In genomic region chr3:4907050-4907449, GRCh38 we compare ENCODE assay signal across 12 cellular contexts.
"Had no signal": no experiment of that assay in that cellular context is flagged by ENCODE, and none has a peak within 500 bp of the region (broad histone marks: within the 10 kb centered on the region; RNA-seq: fewer than 3 reads in every experiment).

No MANE protein-coding gene starts in this region.

- ATAC-seq: left lobe of liver had no signal

- H3K9me3 ChIP-seq: neutrophil, upper lobe of left lung had no signal

- H3K9me3 Mint-ChIP-seq: activated CD8-positive, alpha-beta T cell treated with anti-CD3 and anti-CD28 coated beads for 36 hours had no signal

- H3K4me3 Mint-ChIP-seq: activated CD8-positive, alpha-beta T cell treated with anti-CD3 and anti-CD28 coated beads for 36 hours had no signal

- H3K4me3 ChIP-seq: upper lobe of left lung had no signal

- H3K27me3 ChIP-seq: neutrophil, upper lobe of left lung had no signal

- H3K27me3 Mint-ChIP-seq: activated CD8-positive, alpha-beta T cell treated with anti-CD3 and anti-CD28 coated beads for 36 hours had no signal

- H3K36me3 ChIP-seq: neutrophil, upper lobe of left lung had no signal

- DNase-seq: activated CD4-positive, alpha-beta T cell treated with anti-CD3 and anti-CD28 coated beads for 1 hour; activated CD8-positive, alpha-beta memory T cell treated with anti-CD3 and anti-CD28 coated beads, Interleukin-2, amount 50 U/mL, for 4 hours; anterior cingulate cortex; dermis blood vessel endothelial cell; erythroblast; stimulated activated CD4-positive, alpha-beta T cell treated with anti-CD3 and anti-CD28 coated beads, Interleukin-4, amount 100 ng/mL, for 1 hour; stimulated activated naive CD4-positive, alpha-beta T cell; SW 1271; upper lobe of left lung had no signal

- H3K27ac ChIP-seq: neutrophil, upper lobe of left lung had no signal
